19 cellular contexts compared by ENCODE assay signal in genomic region chr10:29430101-29430500, GRCh38.
"Had no signal": no experiment of that assay in that cellular context is flagged by ENCODE, and none has a peak within 500 bp of the region (broad histone marks: within the 10 kb centered on the region; RNA-seq: fewer than 3 reads in every experiment).

No MANE protein-coding gene starts in this region.

- DNase-seq: activated CD4-positive, alpha-beta T cell treated with anti-CD3 and anti-CD28 coated beads for 1 hour; activated naive CD4-positive, alpha-beta T cell; activated naive CD8-positive, alpha-beta T cell treated with anti-CD3 and anti-CD28 coated beads for 36 hours; activated T-cell treated with anti-CD3 and anti-CD28 coated beads, Interleukin-2, amount 50 U/mL, for 1 hour; heart left ventricle; left colon; mesenchymal stem cell; nephron progenitor cell; pancreas; right cardiac atrium; stimulated activated CD4-positive, alpha-beta T cell treated with anti-CD3 and anti-CD28 coated beads, Interleukin-1b, Interleukin-23, amount 100 ng/mL, for 48 hours; stomach; T-helper 9 cell; transverse colon had no signal

- H3K27ac ChIP-seq: breast epithelium, coronary artery, esophagus muscularis mucosa, heart left ventricle, pancreas, skin epidermis, stomach, suprapubic skin, transverse colon had no signal

- H3K4me3 ChIP-seq: breast epithelium, coronary artery, esophagus muscularis mucosa, heart left ventricle, pancreas, skin epidermis, stomach, suprapubic skin, transverse colon had no signal

- ATAC-seq: heart left ventricle, left colon, pancreas, right cardiac atrium had no signal

- H3K36me3 ChIP-seq: breast epithelium, pancreas, transverse colon had no signal

- H3K4me1 ChIP-seq: breast epithelium, pancreas, suprapubic skin had no signal

- H3K9me3 ChIP-seq: breast epithelium, esophagus muscularis mucosa, heart left ventricle, pancreas, stomach, suprapubic skin, transverse colon had no signal

- H3K27me3 ChIP-seq: breast epithelium, esophagus muscularis mucosa, heart left ventricle, pancreas, stomach, suprapubic skin, transverse colon had no signal
